In the genomic region with DNA sequence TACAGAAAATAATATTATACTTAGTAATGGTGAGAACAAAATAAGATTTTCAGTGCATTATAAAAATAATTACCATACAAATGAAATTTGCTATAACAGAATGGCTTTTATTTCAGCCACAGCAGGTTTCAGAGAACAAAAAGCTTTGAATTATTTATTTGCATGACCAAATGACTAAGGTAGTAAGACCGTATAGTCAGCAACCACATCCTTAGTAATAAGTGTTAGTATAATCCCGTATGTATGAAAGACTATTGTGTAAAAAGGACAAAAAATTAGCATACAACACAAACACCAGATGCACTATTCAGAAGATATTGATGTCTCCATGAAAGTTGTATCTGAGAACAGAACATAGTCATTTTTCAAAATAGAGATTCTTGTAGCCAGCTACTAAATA, we compare ENCODE assay signal across 11 cellular contexts. TPM values are rescaled to one million over a fixed set of nuclear protein-coding genes. Genes with fewer than 3 reads are reported as not detected.
DNase-seq lines count a peak whose midpoint lies in the region; ATAC-seq, FAIRE-seq and TF ChIP-seq lines count a peak whose summit lies in the region.
"Had no signal": no experiment of that assay in that cellular context is flagged by ENCODE, and none has a peak within 500 bp of the region (broad histone marks: within the 10 kb centered on the region; RNA-seq: fewer than 3 reads in every experiment).

No MANE protein-coding gene starts in this region.

- no peak overlapping the region for H3K4ac ChIP-seq in IMR-90 (ENCODE audit: low read depth, low read length)

- POLR2A ChIA-PET in IMR-90 (lab: Charles Lee; ENCODE audit: unreplicated experiment): no interaction called here

- TF ChIP-seq RAD21 in IMR-90 (IDR thresholded peaks at IDR 0.05; ENCODE audit: low read length): no peak

- peaks cover 5% of the 10 kb centered on the region for H3K9me1 ChIP-seq in IMR-90 (ENCODE audit: insufficient read depth, low read length)

- no peaks in the 10 kb centered on the region for H3K9me3 ChIP-seq in IMR-90 (ENCODE audit: control insufficient read depth, insufficient read depth, low read length)
- H3K9me3 ChIP-seq: testis had no signal

- no peak overlapping the region for H2BK120ac ChIP-seq in IMR-90 (ENCODE audit: low read depth, low read length)

- no peak overlapping the region for H4K91ac ChIP-seq in IMR-90 (ENCODE audit: insufficient read depth, low read depth, low read length)

- no peak overlapping the region; the same call in 1 of the 2 replicates for H3K4me2 ChIP-seq in IMR-90 (ENCODE audit: low read depth, low read length)
- H3K4me2 ChIP-seq: smooth muscle cell had no signal

- TF ChIP-seq POLR2A in H54 (IDR thresholded peaks at IDR 0.05; ENCODE audit: low read depth, low read length) (no peak), IMR-90 (IDR thresholded peaks at IDR 0.05; ENCODE audit: low read depth, low read length) (no peak)

- intact Hi-C loops in IMR-90 (cut with micrococcal nuclease) (no loop called here), left ventricle myocardium superior (cut with micrococcal nuclease) (no loop called here)

- no peak overlapping the region for H2AK9ac ChIP-seq in IMR-90 (replicated peaks; ENCODE audit: low read depth, low read length, poor library complexity)

- no peak overlapping the region for H2AFZ ChIP-seq in IMR-90 (replicated peaks; ENCODE audit: low read length, poor library complexity)

- peaks cover 34% of the 10 kb centered on the region for H4K20me1 ChIP-seq in IMR-90 (ENCODE audit: insufficient read depth, low read length)

- H3K18ac ChIP-seq in IMR-90 (ENCODE audit: low read depth, low read length): no peak overlapping the region

- ATAC-seq in GM18498 (IDR thresholded peaks at IDR 0.05; ENCODE audit: unreplicated experiment): peak; percentile 44
- no peak for ATAC-seq in IMR-90 (ENCODE audit: low read depth)
- no peak for ATAC-seq in left ventricle myocardium superior

- no peak overlapping the region for H3K27ac ChIP-seq in IMR-90 (ENCODE audit: insufficient read depth, low read length)
- H3K27ac ChIP-seq: testis had no signal

- H2BK20ac ChIP-seq in IMR-90 (ENCODE audit: low read depth, low read length): no peak overlapping the region

- no peaks in the 10 kb centered on the region for H3K27me3 ChIP-seq in IMR-90 (ENCODE audit: control insufficient read depth, insufficient read depth, low read length)
- H3K27me3 ChIP-seq: testis had no signal

- no peaks in the 10 kb centered on the region; the same call in none of the 2 replicates for H3K4me1 ChIP-seq in IMR-90 (ENCODE audit: control insufficient read depth, insufficient read depth, low read length)
- H3K4me1 ChIP-seq: testis had no signal

- H3K14ac ChIP-seq in IMR-90 (replicated peaks; ENCODE audit: low read depth, low read length): no peak overlapping the region

- dilution Hi-C loops in IMR-90 (cut with HindIII; ENCODE audit: low sequenced_read_pairs, unreplicated experiment): no loop called here

- H3K23ac ChIP-seq in IMR-90 (ENCODE audit: low read depth, low read length): no peak overlapping the region

- H4K5ac ChIP-seq in IMR-90 (ENCODE audit: low read depth, low read length): no peak overlapping the region

- CTCF ChIA-PET in IMR-90 (lab: Yijun Ruan, JAX): no interaction called here

- WGBS in IMR-90 (ENCODE audit: extremely low coverage in 2 of 2, insufficient read length in 1 of 2), 2 experiments: no CpG with 5 or more reads among the region's 2 CpGs

- no peak overlapping the region for H4K8ac ChIP-seq in IMR-90 (ENCODE audit: low read depth in 2 of 2, low read length in 2 of 2)

- H3K36me3 ChIP-seq in IMR-90 (ENCODE audit: control insufficient read depth, insufficient read depth, low read length): no peaks in the 10 kb centered on the region

- in situ Hi-C loops in IMR-90 (cut with MboI; ENCODE audit: low sequenced_read_pairs): no loop called here
- in situ Hi-C loops in GM13977 (cut with MboI; ENCODE audit: low pct_unique_long_range_greater_than_20kb, low sequenced_read_pairs, unreplicated experiment): no loop called here

- H3K79me1 ChIP-seq in IMR-90 (ENCODE audit: low read depth in 1 of 2, low read length in 2 of 2): peaks cover 11 to 59% of the 10 kb centered on the region in 2 experiments

- H2AK5ac ChIP-seq in IMR-90 (ENCODE audit: low read depth, low read length): no peak overlapping the region

- DNase-seq in H54 (ENCODE audit: insufficient read length, low spot score) (peak; percentile 8), IMR-90 (peak; percentile 78), fibroblast of villous mesenchyme (ENCODE audit: low read depth) (peak; percentile 24), HuH-7 (ENCODE audit: low spot score) (no peak), left ventricle myocardium superior (no peak), GM13977 (ENCODE audit: low spot score) (no peak), activated gamma-delta T cell treated with Interleukin-2 at 50 U/mL for 16 hours (no peak)
- DNase-seq: activated CD4-positive, CD25-positive, alpha-beta regulatory T cell treated with anti-CD3 and anti-CD28 coated beads, Interleukin-2, amount 50 U/mL, for 72 hours; testis had no signal

- BruUV-seq in IMR-90 (replicated peaks; lab: Mats Ljungman, UMichigan): no TSS peak

- no peak overlapping the region for H2BK5ac ChIP-seq in IMR-90 (ENCODE audit: low read depth, low read length, poor library complexity, severe bottlenecking)

- H3K9ac ChIP-seq in IMR-90 (ENCODE audit: low read depth, low read length): no peak overlapping the region

- H2BK15ac ChIP-seq in IMR-90 (ENCODE audit: low read depth, low read length): no peak overlapping the region

- peak; percentile 93 for FAIRE-seq in H54 (lab: Jason Lieb, UNC)

- H3K56ac ChIP-seq in IMR-90 (ENCODE audit: extremely low read depth, insufficient read depth, low read length): no peak overlapping the region

- no peak for TF ChIP-seq CTCF in IMR-90 (conservative IDR thresholded peaks at IDR 0.05; ENCODE audit: low read depth, low read length)
- TF ChIP-seq CTCF in fibroblast of villous mesenchyme (IDR thresholded peaks at IDR 0.05; ENCODE audit: insufficient read depth, low read depth, low read length): no peak
- TF ChIP-seq CTCF in GM13977 (IDR thresholded peaks at IDR 0.05; ENCODE audit: extremely low read depth, insufficient read depth, missing control alignments): no peak

- H3K4me3 ChIP-seq in IMR-90 (ENCODE audit: insufficient read depth, low read depth, low read length) (no peak overlapping the region), fibroblast of villous mesenchyme (ENCODE audit: low read depth, low read length) (no peak overlapping the region)
- H3K4me3 ChIP-seq: smooth muscle cell, testis had no signal

TF ChIP-seq in IMR-90, 13 proteins besides CTCF, POLR2A, EP300 and RAD21:
- TF ChIP-seq, protein P1, sequence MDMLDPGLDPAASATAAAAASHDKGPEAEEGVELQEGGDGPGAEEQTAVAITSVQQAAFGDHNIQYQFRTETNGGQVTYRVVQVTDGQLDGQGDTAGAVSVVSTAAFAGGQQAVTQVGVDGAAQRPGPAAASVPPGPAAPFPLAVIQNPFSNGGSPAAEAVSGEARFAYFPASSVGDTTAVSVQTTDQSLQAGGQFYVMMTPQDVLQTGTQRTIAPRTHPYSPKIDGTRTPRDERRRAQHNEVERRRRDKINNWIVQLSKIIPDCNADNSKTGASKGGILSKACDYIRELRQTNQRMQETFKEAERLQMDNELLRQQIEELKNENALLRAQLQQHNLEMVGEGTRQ (IDR thresholded peaks at IDR 0.05; ENCODE audit: low read depth, low read length): no peak
- no peak for TF ChIP-seq RCOR1 (IDR thresholded peaks at IDR 0.05; ENCODE audit: insufficient replicate concordance, low read length)
- TF ChIP-seq CHD1 (IDR thresholded peaks at IDR 0.05; ENCODE audit: low read depth, low read length): no peak
- TF ChIP-seq MAFK (IDR thresholded peaks at IDR 0.05; ENCODE audit: low read depth, low read length): no peak
- TF ChIP-seq RFX5 (IDR thresholded peaks at IDR 0.05; ENCODE audit: low read depth, low read length): no peak
- no peak for TF ChIP-seq NFE2L2 (IDR thresholded peaks at IDR 0.05; ENCODE audit: low read depth, low read length)
- TF ChIP-seq CEBPB (IDR thresholded peaks at IDR 0.05; ENCODE audit: low read depth, low read length): peak; percentile 72
- TF ChIP-seq BHLHE40 (IDR thresholded peaks at IDR 0.05; ENCODE audit: low read depth, low read length): no peak

RNA-seq across cellular contexts. Expression of a gene that starts 12.2 kb away (rescaled TPM):
- total RNA-seq in IMR-90 (2012; rRNA removed): 20.4 and 22.5 TPM in 2 replicates
- 11.3 and 11.7 TPM in 2 replicates for polyA plus RNA-seq in IMR-90 (2012; rRNA removed)
- 1.9 and 3.0 TPM in 2 replicates for polyA plus RNA-seq in IMR-90 (2012; cell fraction: cytosol; rRNA removed)
- polyA plus RNA-seq in IMR-90 (2012; cell fraction: nucleus; rRNA removed; ENCODE audit: low replicate concordance): 0.95 and 4.9 TPM in 2 replicates
- 26.1 and 37.1 TPM in 2 replicates for total RNA-seq in fibroblast of villous mesenchyme
- 18.7 TPM for total RNA-seq in left ventricle myocardium superior

Comparison
In these comparisons a context has a peak if more than half of its experiments do, and no peak if none do; other contexts are left out.
1. DNase-seq: peak in H54 (single experiment), IMR-90 (single experiment) and fibroblast of villous mesenchyme (single experiment); none in HuH-7 (single experiment), left ventricle myocardium superior (single experiment), GM13977 (single experiment) and activated gamma-delta T cell treated with Interleukin-2 at 50 U/mL for 16 hours (single experiment).